ENCODE assay signal across 16 cellular contexts in genomic region chr1:234820597-234820996, GRCh38.
A peak's percentile ranks its signal among the peaks of the same experiment; 100 is the strongest.
DNase-seq lines count a peak whose midpoint lies in the region; ATAC-seq and TF ChIP-seq lines count a peak whose summit lies in the region.
"Had no signal": no experiment of that assay in that cellular context is flagged by ENCODE, and none has a peak within 500 bp of the region (broad histone marks: within the 10 kb centered on the region; RNA-seq: fewer than 3 reads in every experiment).

No MANE protein-coding gene starts in this region.

- H3K4me3 Mint-ChIP-seq in activated naive CD8-positive, alpha-beta T cell treated with anti-CD3 and anti-CD28 coated beads, Interleukin-2, amount 10 ng/mL, durations not matched to agents 7 days and 5 days: no peak overlapping the region
- H3K4me3 Mint-ChIP-seq in activated naive CD8-positive, alpha-beta T cell treated with anti-CD3 and anti-CD28 coated beads for 36 hours: no peak overlapping the region
- H3K4me3 Mint-ChIP-seq in T-helper 17 cell: no peak overlapping the region
- H3K4me3 Mint-ChIP-seq: CD4-positive, CD25-positive, alpha-beta regulatory T cell had no signal

- peaks cover 2% of the 10 kb centered on the region for H3K36me3 Mint-ChIP-seq in activated naive CD8-positive, alpha-beta T cell treated with anti-CD3 and anti-CD28 coated beads, Interleukin-2, amount 10 ng/mL, durations not matched to agents 7 days and 5 days
- H3K36me3 Mint-ChIP-seq in activated naive CD8-positive, alpha-beta T cell treated with anti-CD3 and anti-CD28 coated beads for 36 hours: no peaks in the 10 kb centered on the region
- no peaks in the 10 kb centered on the region for H3K36me3 Mint-ChIP-seq in T-helper 17 cell (ENCODE audit: low read depth)
- H3K36me3 Mint-ChIP-seq: CD4-positive, CD25-positive, alpha-beta regulatory T cell had no signal

- H3K4me2 ChIP-seq in osteoblast (ENCODE audit: insufficient read depth, low read length): no peak overlapping the region
- H3K4me2 ChIP-seq in hepatocyte: no peak overlapping the region
- H3K4me2 ChIP-seq: BLaER1 treated with 17β-estradiol and CSF1 and Interleukin-3, amounts not matched to agents 10 nM and 100 nM had no signal

- H3K9me2 ChIP-seq in hepatocyte (replicated peaks; ENCODE audit: insufficient read depth): no peaks in the 10 kb centered on the region

- no peaks in the 10 kb centered on the region for H3K9me3 Mint-ChIP-seq in activated naive CD8-positive, alpha-beta T cell treated with anti-CD3 and anti-CD28 coated beads, Interleukin-2, amount 10 ng/mL, durations not matched to agents 7 days and 5 days
- no peaks in the 10 kb centered on the region for H3K9me3 Mint-ChIP-seq in activated naive CD8-positive, alpha-beta T cell treated with anti-CD3 and anti-CD28 coated beads for 36 hours

- 92% methylated on average over 1 of the region's 1 CpG for WGBS in hepatocyte (ENCODE audit: low lambda C conversion rate, missing lambda C conversion rate)

- no peak overlapping the region for H3K27ac ChIP-seq in osteoblast (ENCODE audit: low read depth, low read length)
- H3K27ac ChIP-seq in hepatocyte: no peak overlapping the region
- H3K27ac ChIP-seq: 22Rv1; BLaER1 treated with 17β-estradiol and CSF1 and Interleukin-3, amounts not matched to agents 10 nM and 100 nM had no signal

- H3K27ac Mint-ChIP-seq in activated naive CD8-positive, alpha-beta T cell treated with anti-CD3 and anti-CD28 coated beads, Interleukin-2, amount 10 ng/mL, durations not matched to agents 7 days and 5 days: peak overlapping the region; percentile 5
- no peak overlapping the region for H3K27ac Mint-ChIP-seq in activated naive CD8-positive, alpha-beta T cell treated with anti-CD3 and anti-CD28 coated beads for 36 hours
- H3K27ac Mint-ChIP-seq in T-helper 17 cell: peak overlapping the region; percentile 5
- H3K27ac Mint-ChIP-seq: CD4-positive, CD25-positive, alpha-beta regulatory T cell had no signal

- peaks cover 3% of the 10 kb centered on the region for H3K4me1 Mint-ChIP-seq in activated naive CD8-positive, alpha-beta T cell treated with anti-CD3 and anti-CD28 coated beads, Interleukin-2, amount 10 ng/mL, durations not matched to agents 7 days and 5 days
- peaks cover 4% of the 10 kb centered on the region for H3K4me1 Mint-ChIP-seq in activated naive CD8-positive, alpha-beta T cell treated with anti-CD3 and anti-CD28 coated beads for 36 hours
- H3K4me1 Mint-ChIP-seq in T-helper 17 cell: peaks cover 6% of the 10 kb centered on the region

- peaks cover 7% of the 10 kb centered on the region for H3K27me3 Mint-ChIP-seq in activated naive CD8-positive, alpha-beta T cell treated with anti-CD3 and anti-CD28 coated beads, Interleukin-2, amount 10 ng/mL, durations not matched to agents 7 days and 5 days
- no peaks in the 10 kb centered on the region for H3K27me3 Mint-ChIP-seq in activated naive CD8-positive, alpha-beta T cell treated with anti-CD3 and anti-CD28 coated beads for 36 hours
- no peaks in the 10 kb centered on the region for H3K27me3 Mint-ChIP-seq in T-helper 17 cell

- POLR2A ChIA-PET in activated naive CD8-positive, alpha-beta T cell treated with anti-CD3 and anti-CD28 coated beads, Interleukin-2, amount 10 ng/mL, durations not matched to agents 7 days and 5 days (lab: Charles Lee): no interaction called here

- H3K79me2 ChIP-seq in osteoblast (ENCODE audit: insufficient read depth, low read length) (no peaks in the 10 kb centered on the region), hepatocyte (no peaks in the 10 kb centered on the region)

- TF ChIP-seq CTCF in osteoblast (IDR thresholded peaks at IDR 0.05; ENCODE audit: extremely low read depth, low read depth, low read length): no peak
- TF ChIP-seq CTCF in hepatocyte (IDR thresholded peaks at IDR 0.05; ENCODE audit: poor library complexity): no peak

- H3K36me3 ChIP-seq in osteoblast (ENCODE audit: insufficient read depth, low read length): no peaks in the 10 kb centered on the region
- H3K36me3 ChIP-seq in hepatocyte (replicated peaks; ENCODE audit: insufficient read depth, low read depth): no peaks in the 10 kb centered on the region
- H3K36me3 ChIP-seq: BLaER1 treated with 17β-estradiol and CSF1 and Interleukin-3, amounts not matched to agents 10 nM and 100 nM had no signal

- no peaks in the 10 kb centered on the region for H4K20me1 ChIP-seq in osteoblast (ENCODE audit: insufficient read depth, low read length)
- H4K20me1 ChIP-seq in hepatocyte (ENCODE audit: insufficient read depth, poor library complexity, severe bottlenecking): no peaks in the 10 kb centered on the region
- H4K20me1 ChIP-seq: BLaER1 treated with 17β-estradiol and CSF1 and Interleukin-3, amounts not matched to agents 10 nM and 100 nM had no signal

- H3K27me3 ChIP-seq in osteoblast (ENCODE audit: insufficient read depth, low read length): no peaks in the 10 kb centered on the region
- no peaks in the 10 kb centered on the region for H3K27me3 ChIP-seq in hepatocyte
- H3K27me3 ChIP-seq: BLaER1 treated with 17β-estradiol and CSF1 and Interleukin-3, amounts not matched to agents 10 nM and 100 nM had no signal

- no peak overlapping the region for H2AFZ ChIP-seq in osteoblast (ENCODE audit: low read length)
- H2AFZ ChIP-seq in hepatocyte: no peak overlapping the region

- no peak overlapping the region for H3K4me3 ChIP-seq in osteoblast (ENCODE audit: insufficient read depth, low read length)
- H3K4me3 ChIP-seq in hepatocyte: no peak overlapping the region
- H3K4me3 ChIP-seq: BLaER1 treated with 17β-estradiol and CSF1 and Interleukin-3, amounts not matched to agents 10 nM and 100 nM had no signal

- H3K9me3 ChIP-seq in T-helper 17 cell (ENCODE audit: control insufficient read depth, low read length, poor library complexity, severe bottlenecking) (no peaks in the 10 kb centered on the region), osteoblast (ENCODE audit: low read depth, low read length) (no peaks in the 10 kb centered on the region), hepatocyte (ENCODE audit: low read depth) (no peaks in the 10 kb centered on the region)
- H3K9me3 ChIP-seq: BLaER1 treated with 17β-estradiol and CSF1 and Interleukin-3, amounts not matched to agents 10 nM and 100 nM had no signal

- DNase-seq in activated naive CD8-positive, alpha-beta T cell treated with anti-CD3 and anti-CD28 coated beads, Interleukin-2, amount 10 ng/mL, durations not matched to agents 7 days and 5 days: no peak
- DNase-seq in activated naive CD8-positive, alpha-beta T cell treated with anti-CD3 and anti-CD28 coated beads for 36 hours: no peak
- DNase-seq in T-helper 17 cell: no peak
- peak; percentile 67 for DNase-seq in osteoblast (ENCODE audit: insufficient read length, low spot score, missing footprints)
- DNase-seq in hepatocyte (ENCODE audit: low spot score): no peak
- no peak for DNase-seq in NCI-H1436 treated with DMSO at 0.1 percent for 48 hours (lab: John Stamatoyannopoulos, UW)
- DNase-seq: AML-193; Calu3; CD4-positive, CD25-positive, alpha-beta regulatory T cell; DMS79; EL; KBM-7 had no signal

- no peak for ATAC-seq in activated naive CD8-positive, alpha-beta T cell treated with anti-CD3 and anti-CD28 coated beads, Interleukin-2, amount 10 ng/mL, durations not matched to agents 7 days and 5 days (ENCODE audit: low read depth)
- ATAC-seq in T-helper 17 cell: no peak
- ATAC-seq in HG03159 (IDR thresholded peaks at IDR 0.05; ENCODE audit: unreplicated experiment): no peak
- ATAC-seq: HCT116 had no signal

- H3K4me1 ChIP-seq in osteoblast (ENCODE audit: insufficient read depth, low read length) (peaks cover 2% of the 10 kb centered on the region), hepatocyte (ENCODE audit: insufficient read depth) (peaks cover 4% of the 10 kb centered on the region)
